Comparison of ENCODE assay signal across 1 cellular context in genomic region chr15:41546846-41547786, GRCh38.
TF ChIP-seq lines count a peak whose summit lies in the region.

No MANE protein-coding gene starts in this region.

TF ChIP-seq in K562, 482 proteins besides CTCF, POLR2A, EP300 and RAD21 (continued from another document and continues in another):
- TF ChIP-seq AFF1 (IDR thresholded peaks at IDR 0.05; ENCODE audit: low read depth in 1 of 2, partially characterized antibody in 2 of 2) (no peak), CBX3 (IDR thresholded peaks at IDR 0.05; ENCODE audit: borderline replicate concordance in 1 of 2, low read length in 2 of 2) (no peak), ZNF586 (CRISPR knock-in tag; conservative IDR thresholded peaks at IDR 0.05) (no peak), RNF2 (IDR thresholded peaks at IDR 0.05) (no peak), CREM (IDR thresholded peaks at IDR 0.05; ENCODE audit: low read depth) (no peak), ZKSCAN1 (IDR thresholded peaks at IDR 0.05; ENCODE audit: low read depth, low read length) (no peak), ZNF445 (CRISPR knock-in tag; IDR thresholded peaks at IDR 0.05; ENCODE audit: low read depth) (no peak), ZNF696 (CRISPR knock-in tag; conservative IDR thresholded peaks at IDR 0.05) (no peak), HNRNPUL1 (IDR thresholded peaks at IDR 0.05; ENCODE audit: low read length) (no peak), ILF3 (IDR thresholded peaks at IDR 0.05; ENCODE audit: borderline replicate concordance) (no peak), DDX20 (tag; IDR thresholded peaks at IDR 0.05; ENCODE audit: low read depth) (no peak), HLTF (IDR thresholded peaks at IDR 0.05) (no peak), TAF9B (IDR thresholded peaks at IDR 0.05; ENCODE audit: partially characterized antibody) (no peak), SMARCC2 (IDR thresholded peaks at IDR 0.05; ENCODE audit: low read depth) (0 out of 2 replicates have a peak, but pooled peaks have one; percentile 53), GABPB2 (CRISPR knock-in tag; conservative IDR thresholded peaks at IDR 0.05) (no peak), ZNF764 (CRISPR knock-in tag; IDR thresholded peaks at IDR 0.05; ENCODE audit: low read depth) (no peak), HNRNPL (IDR thresholded peaks at IDR 0.05; ENCODE audit: low read depth, low read length) (no peak), KDM4B (IDR thresholded peaks at IDR 0.05; ENCODE audit: borderline replicate concordance in 2 of 2, low read depth in 1 of 2) (no peak), ZSCAN32 (CRISPR knock-in tag; IDR thresholded peaks at IDR 0.05) (no peak), ZBED1 (IDR thresholded peaks at IDR 0.05) (no peak), ZNF140 (CRISPR knock-in tag; IDR thresholded peaks at IDR 0.05) (no peak), TEAD4 (IDR thresholded peaks at IDR 0.05; ENCODE audit: low read length) (no peak), TEAD4 (CRISPR knock-in tag; IDR thresholded peaks at IDR 0.05; ENCODE audit: borderline replicate concordance) (no peak), JUND (IDR thresholded peaks at IDR 0.05; ENCODE audit: borderline replicate concordance, low read depth, low read length) (peak; percentile 88), JUND (tag; IDR thresholded peaks at IDR 0.05; ENCODE audit: borderline replicate concordance, low read depth, low read length) (peak; percentile 49), KAT8 (IDR thresholded peaks at IDR 0.05; ENCODE audit: low read depth) (no peak), SMAD3 (CRISPR knock-in tag; conservative IDR thresholded peaks at IDR 0.05) (no peak), ZNF133 (CRISPR knock-in tag; IDR thresholded peaks at IDR 0.05) (no peak), BRF1 (IDR thresholded peaks at IDR 0.05; ENCODE audit: borderline replicate concordance, extremely low read depth, insufficient read length) (no peak), ARID1B (IDR thresholded peaks at IDR 0.05) (peak; percentile 74), ZNF217 (CRISPR knock-in tag; IDR thresholded peaks at IDR 0.05) (no peak), CBX8 (IDR thresholded peaks at IDR 0.05; ENCODE audit: borderline replicate concordance, extremely low read depth, low read depth, low read length, poor library complexity, severe bottlenecking) (no peak), ATF1 (CRISPR knock-in tag; IDR thresholded peaks at IDR 0.05) (no peak), ATF1 (tag; IDR thresholded peaks at IDR 0.05) (no peak), ARNT (IDR thresholded peaks at IDR 0.05) (no peak), FOXO4 (CRISPR knock-in tag; IDR thresholded peaks at IDR 0.05) (no peak), NONO (IDR thresholded peaks at IDR 0.05; ENCODE audit: low read depth in 2 of 2, low read length in 1 of 2) (no peak), HMG20B (CRISPR knock-in tag; IDR thresholded peaks at IDR 0.05) (no peak), THAP12 (CRISPR knock-in tag; IDR thresholded peaks at IDR 0.05) (no peak), MAFG (tag; conservative IDR thresholded peaks at IDR 0.05) (peak; percentile 46; the same call in 1 of the 2 replicates), FOXJ2 (tag; IDR thresholded peaks at IDR 0.05) (no peak), MXD1 (CRISPR knock-in tag; IDR thresholded peaks at IDR 0.05; ENCODE audit: borderline replicate concordance, poor library complexity, severe bottlenecking) (no peak), SLC30A9 (CRISPR knock-in tag; IDR thresholded peaks at IDR 0.05) (no peak), BHLHE40 (IDR thresholded peaks at IDR 0.05; ENCODE audit: low read length) (no peak), MBD2 (IDR thresholded peaks at IDR 0.05; ENCODE audit: borderline replicate concordance, low read depth) (no peak), DPF2 (IDR thresholded peaks at IDR 0.05) (peak; percentile 74), NR1H2 (CRISPR knock-in tag; IDR thresholded peaks at IDR 0.05) (no peak), ZNF12 (CRISPR knock-in tag; IDR thresholded peaks at IDR 0.05) (no peak)
- TF ChIP-seq, protein P1, sequence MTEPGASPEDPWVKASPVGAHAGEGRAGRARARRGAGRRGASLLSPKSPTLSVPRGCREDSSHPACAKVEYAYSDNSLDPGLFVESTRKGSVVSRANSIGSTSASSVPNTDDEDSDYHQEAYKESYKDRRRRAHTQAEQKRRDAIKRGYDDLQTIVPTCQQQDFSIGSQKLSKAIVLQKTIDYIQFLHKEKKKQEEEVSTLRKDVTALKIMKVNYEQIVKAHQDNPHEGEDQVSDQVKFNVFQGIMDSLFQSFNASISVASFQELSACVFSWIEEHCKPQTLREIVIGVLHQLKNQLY (CRISPR knock-in tag; conservative IDR thresholded peaks at IDR 0.05), result no peak
- TF ChIP-seq, protein P2, sequence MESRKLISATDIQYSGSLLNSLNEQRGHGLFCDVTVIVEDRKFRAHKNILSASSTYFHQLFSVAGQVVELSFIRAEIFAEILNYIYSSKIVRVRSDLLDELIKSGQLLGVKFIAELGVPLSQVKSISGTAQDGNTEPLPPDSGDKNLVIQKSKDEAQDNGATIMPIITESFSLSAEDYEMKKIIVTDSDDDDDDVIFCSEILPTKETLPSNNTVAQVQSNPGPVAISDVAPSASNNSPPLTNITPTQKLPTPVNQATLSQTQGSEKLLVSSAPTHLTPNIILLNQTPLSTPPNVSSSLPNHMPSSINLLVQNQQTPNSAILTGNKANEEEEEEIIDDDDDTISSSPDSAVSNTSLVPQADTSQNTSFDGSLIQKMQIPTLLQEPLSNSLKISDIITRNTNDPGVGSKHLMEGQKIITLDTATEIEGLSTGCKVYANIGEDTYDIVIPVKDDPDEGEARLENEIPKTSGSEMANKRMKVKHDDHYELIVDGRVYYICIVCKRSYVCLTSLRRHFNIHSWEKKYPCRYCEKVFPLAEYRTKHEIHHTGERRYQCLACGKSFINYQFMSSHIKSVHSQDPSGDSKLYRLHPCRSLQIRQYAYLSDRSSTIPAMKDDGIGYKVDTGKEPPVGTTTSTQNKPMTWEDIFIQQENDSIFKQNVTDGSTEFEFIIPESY (CRISPR knock-in tag; IDR thresholded peaks at IDR 0.05), result no peak
- TF ChIP-seq, protein P3, sequence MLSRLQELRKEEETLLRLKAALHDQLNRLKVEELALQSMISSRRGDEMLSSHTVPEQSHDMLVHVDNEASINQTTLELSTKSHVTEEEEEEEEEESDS (CRISPR knock-in tag; IDR thresholded peaks at IDR 0.05), result no peak
- TF ChIP-seq, protein P4, sequence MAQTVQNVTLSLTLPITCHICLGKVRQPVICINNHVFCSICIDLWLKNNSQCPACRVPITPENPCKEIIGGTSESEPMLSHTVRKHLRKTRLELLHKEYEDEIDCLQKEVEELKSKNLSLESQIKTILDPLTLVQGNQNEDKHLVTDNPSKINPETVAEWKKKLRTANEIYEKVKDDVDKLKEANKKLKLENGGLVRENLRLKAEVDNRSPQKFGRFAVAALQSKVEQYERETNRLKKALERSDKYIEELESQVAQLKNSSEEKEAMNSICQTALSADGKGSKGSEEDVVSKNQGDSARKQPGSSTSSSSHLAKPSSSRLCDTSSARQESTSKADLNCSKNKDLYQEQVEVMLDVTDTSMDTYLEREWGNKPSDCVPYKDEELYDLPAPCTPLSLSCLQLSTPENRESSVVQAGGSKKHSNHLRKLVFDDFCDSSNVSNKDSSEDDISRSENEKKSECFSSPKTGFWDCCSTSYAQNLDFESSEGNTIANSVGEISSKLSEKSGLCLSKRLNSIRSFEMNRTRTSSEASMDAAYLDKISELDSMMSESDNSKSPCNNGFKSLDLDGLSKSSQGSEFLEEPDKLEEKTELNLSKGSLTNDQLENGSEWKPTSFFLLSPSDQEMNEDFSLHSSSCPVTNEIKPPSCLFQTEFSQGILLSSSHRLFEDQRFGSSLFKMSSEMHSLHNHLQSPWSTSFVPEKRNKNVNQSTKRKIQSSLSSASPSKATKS (CRISPR knock-in tag; IDR thresholded peaks at IDR 0.05), result no peak
- TF ChIP-seq, protein P5, sequence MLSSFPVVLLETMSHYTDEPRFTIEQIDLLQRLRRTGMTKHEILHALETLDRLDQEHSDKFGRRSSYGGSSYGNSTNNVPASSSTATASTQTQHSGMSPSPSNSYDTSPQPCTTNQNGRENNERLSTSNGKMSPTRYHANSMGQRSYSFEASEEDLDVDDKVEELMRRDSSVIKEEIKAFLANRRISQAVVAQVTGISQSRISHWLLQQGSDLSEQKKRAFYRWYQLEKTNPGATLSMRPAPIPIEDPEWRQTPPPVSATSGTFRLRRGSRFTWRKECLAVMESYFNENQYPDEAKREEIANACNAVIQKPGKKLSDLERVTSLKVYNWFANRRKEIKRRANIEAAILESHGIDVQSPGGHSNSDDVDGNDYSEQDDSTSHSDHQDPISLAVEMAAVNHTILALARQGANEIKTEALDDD (IDR thresholded peaks at IDR 0.05), result no peak
- TF ChIP-seq, protein P6, sequence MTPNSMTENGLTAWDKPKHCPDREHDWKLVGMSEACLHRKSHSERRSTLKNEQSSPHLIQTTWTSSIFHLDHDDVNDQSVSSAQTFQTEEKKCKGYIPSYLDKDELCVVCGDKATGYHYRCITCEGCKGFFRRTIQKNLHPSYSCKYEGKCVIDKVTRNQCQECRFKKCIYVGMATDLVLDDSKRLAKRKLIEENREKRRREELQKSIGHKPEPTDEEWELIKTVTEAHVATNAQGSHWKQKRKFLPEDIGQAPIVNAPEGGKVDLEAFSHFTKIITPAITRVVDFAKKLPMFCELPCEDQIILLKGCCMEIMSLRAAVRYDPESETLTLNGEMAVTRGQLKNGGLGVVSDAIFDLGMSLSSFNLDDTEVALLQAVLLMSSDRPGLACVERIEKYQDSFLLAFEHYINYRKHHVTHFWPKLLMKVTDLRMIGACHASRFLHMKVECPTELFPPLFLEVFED (CRISPR knock-in tag; conservative IDR thresholded peaks at IDR 0.05), result no peak
